ENCODE assay signal across 25 cellular contexts in genomic region chr16:82016964-82017363, GRCh38. TPM values are rescaled to one million over a fixed set of nuclear protein-coding genes. Genes with fewer than 3 reads are reported as not detected.
A peak's percentile ranks its signal among the peaks of the same experiment; 100 is the strongest.
DNase-seq lines count a peak whose midpoint lies in the region; TF ChIP-seq lines count a peak whose summit lies in the region.
"Had no signal": no experiment of that assay in that cellular context is flagged by ENCODE, and none has a peak within 500 bp of the region (broad histone marks: within the 10 kb centered on the region; RNA-seq: fewer than 3 reads in every experiment).

No MANE protein-coding gene starts in this region.

- H3K4me1 Mint-ChIP-seq in activated T-helper 2 cell treated with anti-CD3 and anti-CD28 coated beads, Interferon-gamma antibody, Interleukin-2, Interleukin-4, amounts not matched to agents 10 μg/mL and 5 μg/mL and 100 μg/mL, durations not matched to agents 14 hours and 24 hours and 36 hours (ENCODE audit: low read depth): no peaks in the 10 kb centered on the region

- TF ChIP-seq CTCF in epithelial cell of esophagus (IDR thresholded peaks at IDR 0.05; ENCODE audit: insufficient read depth, low read depth, low read length, missing control alignments): no peak
- no peak for TF ChIP-seq CTCF in foreskin fibroblast (IDR thresholded peaks at IDR 0.05; ENCODE audit: low read depth, low read length)

- intact Hi-C loops in activated T-helper 2 cell treated with anti-CD3 and anti-CD28 coated beads, Interferon-gamma antibody, Interleukin-2, Interleukin-4, amounts not matched to agents 10 μg/mL and 5 μg/mL and 100 μg/mL, durations not matched to agents 14 hours and 24 hours and 36 hours (cut with micrococcal nuclease): no loop called here

- peak overlapping the region; percentile 67 for H3K4me3 ChIP-seq in ACC112 (ENCODE audit: low read depth, low read length)
- H3K4me3 ChIP-seq in epithelial cell of esophagus (ENCODE audit: low read length): no peak overlapping the region
- H3K4me3 ChIP-seq in foreskin fibroblast (ENCODE audit: low read depth in 1 of 2, low read length in 2 of 2): no peak overlapping the region
- H3K4me3 ChIP-seq: BLaER1, HAP-1, hepatocyte, left lung, prostate gland had no signal

- H3K79me2 ChIP-seq in ACC112 (ENCODE audit: control insufficient read depth, insufficient read depth, low read length, unreplicated experiment): no peaks in the 10 kb centered on the region
- H3K79me2 ChIP-seq: hepatocyte had no signal

- H3K27ac ChIP-seq in ACC112 (ENCODE audit: low read depth, low read length): peak overlapping the region; percentile 78
- H3K27ac ChIP-seq: BLaER1, hepatocyte, KMS-11, left lung, neutrophil, prostate gland had no signal

- H3K27ac Mint-ChIP-seq in activated T-helper 2 cell treated with anti-CD3 and anti-CD28 coated beads, Interferon-gamma antibody, Interleukin-2, Interleukin-4, amounts not matched to agents 10 μg/mL and 5 μg/mL and 100 μg/mL, durations not matched to agents 14 hours and 24 hours and 36 hours: no peak overlapping the region
- H3K27ac Mint-ChIP-seq: activated naive CD8-positive, alpha-beta T cell treated with anti-CD3 and anti-CD28 coated beads for 36 hours; type B pancreatic cell had no signal

- peaks cover 11% of the 10 kb centered on the region for H3K4me1 ChIP-seq in ACC112 (ENCODE audit: control insufficient read depth, insufficient read depth, low read length, unreplicated experiment)
- H3K4me1 ChIP-seq: BLaER1, HAP-1, left lung, prostate gland had no signal

- H3K27me3 Mint-ChIP-seq in activated T-helper 2 cell treated with anti-CD3 and anti-CD28 coated beads, Interferon-gamma antibody, Interleukin-2, Interleukin-4, amounts not matched to agents 10 μg/mL and 5 μg/mL and 100 μg/mL, durations not matched to agents 14 hours and 24 hours and 36 hours (ENCODE audit: low read depth): peaks cover 11% of the 10 kb centered on the region

- peaks cover 4% of the 10 kb centered on the region for H3K9me3 Mint-ChIP-seq in activated T-helper 2 cell treated with anti-CD3 and anti-CD28 coated beads, Interferon-gamma antibody, Interleukin-2, Interleukin-4, amounts not matched to agents 10 μg/mL and 5 μg/mL and 100 μg/mL, durations not matched to agents 14 hours and 24 hours and 36 hours

- DNase-seq in LHCN-M2 (ENCODE audit: low read depth): peak; percentile 19
- peak; percentile 86 for DNase-seq in epithelial cell of esophagus (ENCODE audit: low read depth)
- DNase-seq in foreskin fibroblast: peak; percentile 51 to 88
- DNase-seq in activated T-cell treated with anti-CD3 and anti-CD28 coated beads for 4 hours: no peak
- DNase-seq in activated CD4-positive, alpha-beta T cell treated with anti-CD3 and anti-CD28 coated beads, Interleukin-2, amount 50 U/mL, for 4 hours: no peak
- DNase-seq in NCI-H345 (lab: John Stamatoyannopoulos, UW): no peak
- DNase-seq in activated T-helper 2 cell treated with anti-CD3 and anti-CD28 coated beads, Interferon-gamma antibody, Interleukin-2, Interleukin-4, amounts not matched to agents 10 μg/mL and 5 μg/mL and 100 μg/mL, durations not matched to agents 14 hours and 24 hours and 36 hours (ENCODE audit: low spot score): no peak
- DNase-seq: activated CD4-positive, alpha-beta T cell treated with anti-CD3 and anti-CD28 coated beads, Interleukin-2, amount 50 U/mL, for 48 hours; activated CD4-positive, CD25-positive, alpha-beta regulatory T cell; activated CD8-positive, alpha-beta memory T cell treated with anti-CD3 and anti-CD28 coated beads, Interleukin-2, amount 50 U/mL, for 4 hours; activated effector memory CD4-positive, alpha-beta T cell treated with Interleukin-2 at 50 U/mL for 16 hours; activated naive CD8-positive, alpha-beta T cell treated with anti-CD3 and anti-CD28 coated beads for 36 hours; effector CD4-positive, alpha-beta T cell; foreskin melanocyte; left lung; NCI-H1694 treated with DMSO at 0.1 percent for 48 hours; T-helper 9 cell had no signal

- no peaks in the 10 kb centered on the region for H3K36me3 ChIP-seq in ACC112 (ENCODE audit: insufficient read depth, low read length)
- H3K36me3 ChIP-seq: BLaER1, HAP-1, left lung, neutrophil, prostate gland had no signal

- peaks cover 6% of the 10 kb centered on the region; the same call in 1 of the 2 replicates for H3K27me3 ChIP-seq in ACC112 (ENCODE audit: insufficient read depth, low read length)
- H3K27me3 ChIP-seq: BLaER1, hepatocyte had no signal

- H3K4me3 Mint-ChIP-seq in activated T-helper 2 cell treated with anti-CD3 and anti-CD28 coated beads, Interferon-gamma antibody, Interleukin-2, Interleukin-4, amounts not matched to agents 10 μg/mL and 5 μg/mL and 100 μg/mL, durations not matched to agents 14 hours and 24 hours and 36 hours (ENCODE audit: low read depth): no peak overlapping the region
- H3K4me3 Mint-ChIP-seq: activated naive CD8-positive, alpha-beta T cell treated with anti-CD3 and anti-CD28 coated beads for 36 hours; type B pancreatic cell had no signal

- H3K36me3 Mint-ChIP-seq in activated T-helper 2 cell treated with anti-CD3 and anti-CD28 coated beads, Interferon-gamma antibody, Interleukin-2, Interleukin-4, amounts not matched to agents 10 μg/mL and 5 μg/mL and 100 μg/mL, durations not matched to agents 14 hours and 24 hours and 36 hours (ENCODE audit: low read depth): no peaks in the 10 kb centered on the region
- H3K36me3 Mint-ChIP-seq: type B pancreatic cell had no signal

- peak overlapping the region; percentile 41 for H2AFZ ChIP-seq in ACC112 (ENCODE audit: low read length, unreplicated experiment)
- H2AFZ ChIP-seq: hepatocyte had no signal

RNA-seq across cellular contexts. Expression of gene SDR42E1, which starts 5.7 kb away (rescaled TPM):
- 0.38 and 0.80 TPM in 2 replicates for total RNA-seq in LHCN-M2 (2014; rRNA removed)
- polyA plus RNA-seq in LHCN-M2 (2012): 2.7 TPM
- total RNA-seq in activated T-helper 2 cell treated with anti-CD3 and anti-CD28 coated beads, Interferon-gamma antibody, Interleukin-2, Interleukin-4, amounts not matched to agents 10 μg/mL and 5 μg/mL and 100 μg/mL, durations not matched to agents 14 hours and 24 hours and 36 hours: 3.9 and 4.2 TPM in 2 replicates
- total RNA-seq: hepatocyte had no signal

RNA-seq across cellular contexts. Expression of gene HSD17B2, which starts 18.1 kb away (rescaled TPM):
- total RNA-seq in LHCN-M2 (2014; rRNA removed): 3.0 and 6.5 TPM in 2 replicates
- 1.5 TPM for polyA plus RNA-seq in LHCN-M2 (2012)
- total RNA-seq in activated T-helper 2 cell treated with anti-CD3 and anti-CD28 coated beads, Interferon-gamma antibody, Interleukin-2, Interleukin-4, amounts not matched to agents 10 μg/mL and 5 μg/mL and 100 μg/mL, durations not matched to agents 14 hours and 24 hours and 36 hours: not detected in 2 replicates
- total RNA-seq: activated naive CD8-positive, alpha-beta T cell treated with anti-CD3 and anti-CD28 coated beads for 36 hours had no signal

Comparison
In these comparisons a context has a peak if more than half of its experiments do, and no peak if none do; other contexts are left out.
1. DNase-seq: peak in LHCN-M2 (single experiment), epithelial cell of esophagus (single experiment) and foreskin fibroblast (2 of 2); none in activated T-cell treated with anti-CD3 and anti-CD28 coated beads for 4 hours (single experiment), activated CD4-positive, alpha-beta T cell treated with anti-CD3 and anti-CD28 coated beads, Interleukin-2, amount 50 U/mL, for 4 hours (0 of 2), NCI-H345 (single experiment) and activated T-helper 2 cell treated with anti-CD3 and anti-CD28 coated beads, Interferon-gamma antibody, Interleukin-2, Interleukin-4, amounts not matched to agents 10 μg/mL and 5 μg/mL and 100 μg/mL, durations not matched to agents 14 hours and 24 hours and 36 hours (single experiment).